Comparison of ENCODE assay signal across 1 cellular context in the genomic region with DNA sequence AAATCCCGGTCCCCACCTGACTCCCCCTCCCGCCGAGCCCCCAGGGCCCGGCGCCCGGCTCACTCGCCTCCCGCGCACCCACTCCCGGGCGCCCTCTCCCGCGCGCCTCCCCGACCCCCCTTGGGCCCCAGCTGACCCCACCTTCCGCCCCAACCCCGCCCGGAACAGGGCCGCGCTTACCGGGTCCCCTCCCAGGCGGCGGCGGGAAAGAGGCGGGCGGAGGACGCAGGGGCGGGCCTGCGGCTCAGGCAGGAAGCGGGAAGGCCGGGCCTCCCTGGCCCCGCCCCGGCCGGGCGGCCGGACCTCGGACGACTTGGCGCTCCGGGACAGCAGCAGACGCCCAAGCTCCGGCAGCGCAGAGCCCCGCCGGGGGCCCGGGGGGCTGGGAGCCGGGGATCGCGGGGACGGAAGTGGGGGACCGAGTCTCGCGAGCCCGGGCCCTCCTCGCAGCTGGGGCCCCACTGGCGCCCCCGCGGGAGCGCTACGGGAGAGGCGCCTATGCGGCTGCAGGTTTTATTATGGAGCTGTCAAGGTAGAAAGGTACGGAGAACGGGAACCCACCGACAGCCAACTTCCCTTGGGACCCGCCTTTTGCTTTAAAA.
TF ChIP-seq lines count a peak whose summit lies in the region.

SLC41A3 (minus strand) TSS at position 212 of the 602 bp plus-strand sequence. CDS start 15,905 bp downstream, outside the sequence.

TF ChIP-seq in HepG2, 621 proteins besides CTCF, POLR2A, EP300 and RAD21 (continued from another document and continues in another):
- TF ChIP-seq GMEB1 (CRISPR knock-in tag; IDR thresholded peaks at IDR 0.05; ENCODE audit: borderline replicate concordance) (peak; percentile 52), ZNF710 (CRISPR knock-in tag; IDR thresholded peaks at IDR 0.05; ENCODE audit: borderline replicate concordance) (0 out of 2 replicates have a peak, but pooled peaks have one; percentile 29), HNF1B (CRISPR knock-in tag; IDR thresholded peaks at IDR 0.05) (peak; percentile 21; the same call in 1 of the 2 replicates), LCORL (IDR thresholded peaks at IDR 0.05) (no peak), LCORL (CRISPR knock-in tag; IDR thresholded peaks at IDR 0.05) (peak; percentile 58), ZFP62 (CRISPR knock-in tag; IDR thresholded peaks at IDR 0.05) (no peak), NFIC (IDR thresholded peaks at IDR 0.05; ENCODE audit: low read length) (no peak), GATAD1 (CRISPR knock-in tag; IDR thresholded peaks at IDR 0.05) (peak; percentile 16; the same call in 1 of the 2 replicates), MXI1 (IDR thresholded peaks at IDR 0.05; ENCODE audit: borderline replicate concordance, low read depth, low read length) (peak; percentile 74; the same call in 1 of the 3 replicates), MEIS2 (CRISPR knock-in tag; IDR thresholded peaks at IDR 0.05) (peak; percentile 44; the same call in 1 of the 2 replicates), THAP11 (CRISPR knock-in tag; IDR thresholded peaks at IDR 0.05) (peak; percentile 75), POLR2AphosphoS5 (IDR thresholded peaks at IDR 0.05; ENCODE audit: low read depth, low read length) (peak; percentile 51), GABPB1 (CRISPR knock-in tag; IDR thresholded peaks at IDR 0.05) (peak; percentile 86), ASH2L (IDR thresholded peaks at IDR 0.05; ENCODE audit: insufficient read length, low read depth, low read length) (peak; percentile 34), PHF8 (CRISPR knock-in tag; IDR thresholded peaks at IDR 0.05) (peak; percentile 29; the same call in 1 of the 2 replicates), GABPA (IDR thresholded peaks at IDR 0.05; ENCODE audit: low read depth, low read length) (peak; percentile 59), GABPA (CRISPR knock-in tag; IDR thresholded peaks at IDR 0.05; ENCODE audit: low read depth) (peak; percentile 32), RFX1 (IDR thresholded peaks at IDR 0.05) (no peak), ETV5 (CRISPR knock-in tag; IDR thresholded peaks at IDR 0.05; ENCODE audit: borderline replicate concordance) (peak; percentile 43; the same call in 1 of the 2 replicates), ZNF563 (CRISPR knock-in tag; IDR thresholded peaks at IDR 0.05) (peak; percentile 85), ZNF891 (CRISPR knock-in tag; IDR thresholded peaks at IDR 0.05) (peak; percentile 51; the same call in 1 of the 2 replicates), ZSCAN12 (CRISPR knock-in tag; IDR thresholded peaks at IDR 0.05) (0 out of 2 replicates have a peak, but pooled peaks have one; percentile 30), FOXA1 (IDR thresholded peaks at IDR 0.05) (no peak), FOXA1 (CRISPR knock-in tag; IDR thresholded peaks at IDR 0.05) (no peak), NR2C2 (CRISPR knock-in tag; IDR thresholded peaks at IDR 0.05; ENCODE audit: borderline replicate concordance) (peak; percentile 45; the same call in 1 of the 2 replicates), RBFOX2 (IDR thresholded peaks at IDR 0.05; ENCODE audit: low read depth, low read length) (peak; percentile 88), POGZ (CRISPR knock-in tag; IDR thresholded peaks at IDR 0.05) (peak; percentile 69), ZNF414 (CRISPR knock-in tag; IDR thresholded peaks at IDR 0.05) (0 out of 2 replicates have a peak, but pooled peaks have one; percentile 32), RBM39 (IDR thresholded peaks at IDR 0.05; ENCODE audit: low read depth, low read length, poor library complexity, severe bottlenecking) (peak; percentile 64), CBX2 (IDR thresholded peaks at IDR 0.05; ENCODE audit: low read depth, low read length) (no peak), CBX2 (CRISPR knock-in tag; IDR thresholded peaks at IDR 0.05; ENCODE audit: low read depth) (0 out of 2 replicates have a peak, but pooled peaks have one; percentile 54), ZNF614 (CRISPR knock-in tag; IDR thresholded peaks at IDR 0.05; ENCODE audit: borderline replicate concordance) (no peak), FOXC1 (CRISPR knock-in tag; IDR thresholded peaks at IDR 0.05; ENCODE audit: borderline replicate concordance) (peak; percentile 14; the same call in 1 of the 2 replicates), RFXANK (CRISPR knock-in tag; IDR thresholded peaks at IDR 0.05) (0 out of 2 replicates have a peak, but pooled peaks have one; percentile 17), HDAC2 (CRISPR knock-in tag; IDR thresholded peaks at IDR 0.05) (peak; percentile 32; the same call in 1 of the 2 replicates), FOXO1 (CRISPR knock-in tag; IDR thresholded peaks at IDR 0.05) (0 out of 2 replicates have a peak, but pooled peaks have one; percentile 4), ZNF207 (IDR thresholded peaks at IDR 0.05; ENCODE audit: borderline replicate concordance) (no peak), SP1 (IDR thresholded peaks at IDR 0.05) (no peak), SP1 (CRISPR knock-in tag; IDR thresholded peaks at IDR 0.05) (0 out of 2 replicates have a peak, but pooled peaks have one; percentile 42), YEATS4 (CRISPR knock-in tag; IDR thresholded peaks at IDR 0.05; ENCODE audit: borderline replicate concordance) (peak; percentile 36; the same call in 1 of the 2 replicates), TBX2 (CRISPR knock-in tag; IDR thresholded peaks at IDR 0.05; ENCODE audit: borderline replicate concordance) (peak; percentile 38; the same call in 1 of the 2 replicates), MAZ (IDR thresholded peaks at IDR 0.05; ENCODE audit: borderline replicate concordance, low read depth, low read length) (peak; percentile 63), MAZ (CRISPR knock-in tag; IDR thresholded peaks at IDR 0.05; ENCODE audit: low read depth) (peak; percentile 90), ZNF138 (CRISPR knock-in tag; IDR thresholded peaks at IDR 0.05; ENCODE audit: low read depth) (no peak), REPIN1 (CRISPR knock-in tag; IDR thresholded peaks at IDR 0.05; ENCODE audit: borderline replicate concordance, low read depth) (0 out of 2 replicates have a peak, but pooled peaks have one; percentile 36), PHF21A (CRISPR knock-in tag; IDR thresholded peaks at IDR 0.05) (peak; percentile 94), NBN (conservative IDR thresholded peaks at IDR 0.05) (no peak)
- TF ChIP-seq, protein P1, sequence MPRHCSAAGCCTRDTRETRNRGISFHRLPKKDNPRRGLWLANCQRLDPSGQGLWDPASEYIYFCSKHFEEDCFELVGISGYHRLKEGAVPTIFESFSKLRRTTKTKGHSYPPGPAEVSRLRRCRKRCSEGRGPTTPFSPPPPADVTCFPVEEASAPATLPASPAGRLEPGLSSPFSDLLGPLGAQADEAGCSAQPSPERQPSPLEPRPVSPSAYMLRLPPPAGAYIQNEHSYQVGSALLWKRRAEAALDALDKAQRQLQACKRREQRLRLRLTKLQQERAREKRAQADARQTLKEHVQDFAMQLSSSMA (CRISPR knock-in tag; IDR thresholded peaks at IDR 0.05): 0 out of 2 replicates have a peak, but pooled peaks have one; percentile 26
- TF ChIP-seq, protein P2, sequence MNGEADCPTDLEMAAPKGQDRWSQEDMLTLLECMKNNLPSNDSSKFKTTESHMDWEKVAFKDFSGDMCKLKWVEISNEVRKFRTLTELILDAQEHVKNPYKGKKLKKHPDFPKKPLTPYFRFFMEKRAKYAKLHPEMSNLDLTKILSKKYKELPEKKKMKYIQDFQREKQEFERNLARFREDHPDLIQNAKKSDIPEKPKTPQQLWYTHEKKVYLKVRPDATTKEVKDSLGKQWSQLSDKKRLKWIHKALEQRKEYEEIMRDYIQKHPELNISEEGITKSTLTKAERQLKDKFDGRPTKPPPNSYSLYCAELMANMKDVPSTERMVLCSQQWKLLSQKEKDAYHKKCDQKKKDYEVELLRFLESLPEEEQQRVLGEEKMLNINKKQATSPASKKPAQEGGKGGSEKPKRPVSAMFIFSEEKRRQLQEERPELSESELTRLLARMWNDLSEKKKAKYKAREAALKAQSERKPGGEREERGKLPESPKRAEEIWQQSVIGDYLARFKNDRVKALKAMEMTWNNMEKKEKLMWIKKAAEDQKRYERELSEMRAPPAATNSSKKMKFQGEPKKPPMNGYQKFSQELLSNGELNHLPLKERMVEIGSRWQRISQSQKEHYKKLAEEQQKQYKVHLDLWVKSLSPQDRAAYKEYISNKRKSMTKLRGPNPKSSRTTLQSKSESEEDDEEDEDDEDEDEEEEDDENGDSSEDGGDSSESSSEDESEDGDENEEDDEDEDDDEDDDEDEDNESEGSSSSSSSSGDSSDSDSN (CRISPR knock-in tag; IDR thresholded peaks at IDR 0.05): peak; percentile 59; the same call in 1 of the 2 replicates
- TF ChIP-seq, protein P3, sequence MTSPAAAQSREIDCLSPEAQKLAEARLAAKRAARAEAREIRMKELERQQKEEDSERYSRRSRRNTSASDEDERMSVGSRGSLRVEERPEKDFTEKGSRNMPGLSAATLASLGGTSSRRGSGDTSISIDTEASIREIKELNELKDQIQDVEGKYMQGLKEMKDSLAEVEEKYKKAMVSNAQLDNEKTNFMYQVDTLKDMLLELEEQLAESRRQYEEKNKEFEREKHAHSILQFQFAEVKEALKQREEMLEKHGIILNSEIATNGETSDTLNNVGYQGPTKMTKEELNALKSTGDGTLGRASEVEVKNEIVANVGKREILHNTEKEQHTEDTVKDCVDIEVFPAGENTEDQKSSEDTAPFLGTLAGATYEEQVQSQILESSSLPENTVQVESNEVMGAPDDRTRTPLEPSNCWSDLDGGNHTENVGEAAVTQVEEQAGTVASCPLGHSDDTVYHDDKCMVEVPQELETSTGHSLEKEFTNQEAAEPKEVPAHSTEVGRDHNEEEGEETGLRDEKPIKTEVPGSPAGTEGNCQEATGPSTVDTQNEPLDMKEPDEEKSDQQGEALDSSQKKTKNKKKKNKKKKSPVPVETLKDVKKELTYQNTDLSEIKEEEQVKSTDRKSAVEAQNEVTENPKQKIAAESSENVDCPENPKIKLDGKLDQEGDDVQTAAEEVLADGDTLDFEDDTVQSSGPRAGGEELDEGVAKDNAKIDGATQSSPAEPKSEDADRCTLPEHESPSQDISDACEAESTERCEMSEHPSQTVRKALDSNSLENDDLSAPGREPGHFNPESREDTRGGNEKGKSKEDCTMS (CRISPR knock-in tag; conservative IDR thresholded peaks at IDR 0.05): no peak
- TF ChIP-seq, protein P4, sequence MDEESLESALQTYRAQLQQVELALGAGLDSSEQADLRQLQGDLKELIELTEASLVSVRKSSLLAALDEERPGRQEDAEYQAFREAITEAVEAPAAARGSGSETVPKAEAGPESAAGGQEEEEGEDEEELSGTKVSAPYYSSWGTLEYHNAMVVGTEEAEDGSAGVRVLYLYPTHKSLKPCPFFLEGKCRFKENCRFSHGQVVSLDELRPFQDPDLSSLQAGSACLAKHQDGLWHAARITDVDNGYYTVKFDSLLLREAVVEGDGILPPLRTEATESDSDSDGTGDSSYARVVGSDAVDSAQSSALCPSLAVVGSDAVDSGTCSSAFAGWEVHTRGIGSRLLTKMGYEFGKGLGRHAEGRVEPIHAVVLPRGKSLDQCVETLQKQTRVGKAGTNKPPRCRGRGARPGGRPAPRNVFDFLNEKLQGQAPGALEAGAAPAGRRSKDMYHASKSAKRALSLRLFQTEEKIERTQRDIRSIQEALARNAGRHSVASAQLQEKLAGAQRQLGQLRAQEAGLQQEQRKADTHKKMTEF (CRISPR knock-in tag; IDR thresholded peaks at IDR 0.05): peak; percentile 57; the same call in 1 of the 2 replicates
- TF ChIP-seq, protein P5, sequence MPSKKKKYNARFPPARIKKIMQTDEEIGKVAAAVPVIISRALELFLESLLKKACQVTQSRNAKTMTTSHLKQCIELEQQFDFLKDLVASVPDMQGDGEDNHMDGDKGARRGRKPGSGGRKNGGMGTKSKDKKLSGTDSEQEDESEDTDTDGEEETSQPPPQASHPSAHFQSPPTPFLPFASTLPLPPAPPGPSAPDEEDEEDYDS (CRISPR knock-in tag; IDR thresholded peaks at IDR 0.05): 0 out of 2 replicates have a peak, but pooled peaks have one; percentile 15
